Comparison of ENCODE assay signal across 23 cellular contexts in the genomic region with DNA sequence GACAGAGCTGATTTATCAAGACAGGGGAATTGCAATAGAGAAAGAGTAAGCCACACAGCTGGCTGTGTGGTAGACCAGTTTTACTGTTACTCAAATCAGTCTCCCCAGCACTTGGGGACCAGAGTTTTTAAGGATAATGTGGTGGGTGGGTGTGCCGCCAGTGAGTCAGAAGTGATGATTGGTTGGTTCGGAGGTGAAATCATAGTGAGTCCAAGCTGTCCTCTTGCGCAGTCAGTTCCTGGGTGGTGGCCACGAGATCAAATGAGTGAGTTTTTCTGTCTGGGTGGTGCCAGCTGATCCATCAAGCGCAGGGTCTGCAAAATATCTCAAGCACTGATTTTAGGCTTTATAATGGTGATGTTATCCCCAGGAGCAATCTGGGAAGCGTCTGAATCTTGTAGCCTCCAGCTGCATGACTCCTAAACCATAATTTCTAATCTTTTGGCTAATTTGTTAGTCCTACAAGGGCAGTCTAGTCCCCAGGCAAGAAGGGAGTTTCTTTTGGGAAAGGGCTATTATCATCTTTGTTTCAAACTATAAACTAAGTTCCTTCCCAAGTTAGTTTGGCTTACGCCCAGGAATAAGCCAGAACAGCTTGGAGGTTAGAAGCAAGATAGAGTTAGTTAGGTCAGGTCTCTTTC. TPM values are rescaled to one million over a fixed set of nuclear protein-coding genes. Genes with fewer than 3 reads are reported as not detected.
DNase-seq lines count a peak whose midpoint lies in the region; ATAC-seq, FAIRE-seq and TF ChIP-seq lines count a peak whose summit lies in the region.
"Had no signal": no experiment of that assay in that cellular context is flagged by ENCODE, and none has a peak within 500 bp of the region (broad histone marks: within the 10 kb centered on the region; RNA-seq: fewer than 3 reads in every experiment).

No MANE protein-coding gene starts in this region.

- WGBS in H9 (ENCODE audit: extremely low coverage, insufficient read length, low lambda C conversion rate): no CpG with 5 or more reads among the region's 7 CpGs

- H4K8ac ChIP-seq in H9 (replicated peaks; ENCODE audit: insufficient read length, low read depth, low read length): no peak overlapping the region

- no peak overlapping the region for H4K5ac ChIP-seq in H9 (ENCODE audit: insufficient read length, low read depth, low read length)

- no peak overlapping the region for H2AFZ ChIP-seq in H9 (ENCODE audit: low read length)

- H3K27me3 ChIP-seq in H9 (ENCODE audit: insufficient read depth, low read length): no peaks in the 10 kb centered on the region

- DNase-seq in H9 (no peak), left cardiac atrium (peak; percentile 30), sciatic nerve (ENCODE audit: low spot score) (no peak), D341Med (ENCODE audit: low spot score) (no peak)
- DNase-seq in activated CD8-positive, alpha-beta memory T cell treated with anti-CD3 and anti-CD28 coated beads, Interleukin-2, amount 50 U/mL, for 48 hours: no peak
- DNase-seq: CD4-positive, alpha-beta memory T cell; Kasumi-1; MM.1S; NCI-H1092 treated with DMSO at 0.1 percent for 48 hours; NCI-H146; NCI-H2029 treated with DMSO at 0.1 percent for 48 hours; NCI-H2171 treated with DMSO at 0.1 percent for 48 hours; NCI-H446; NCI-H69 had no signal

- H3K4me3 Mint-ChIP-seq in H9: no peak overlapping the region
- H3K4me3 Mint-ChIP-seq: CD4-positive, alpha-beta memory T cell had no signal

- no peak overlapping the region for H2BK120ac ChIP-seq in H9 (ENCODE audit: low read depth, low read length, poor library complexity, severe bottlenecking)

- H3K56ac ChIP-seq in H9 (ENCODE audit: insufficient read length, low read depth, low read length): no peak overlapping the region

- no peaks in the 10 kb centered on the region for H3K79me2 ChIP-seq in H9 (ENCODE audit: insufficient read depth, low read length)

- peak; percentile 43 for FAIRE-seq in endometrium (lab: Jason Lieb, UNC)
- FAIRE-seq: GM12891, GM18507, HTR-8/SVneo had no signal

- no peak overlapping the region for H3K14ac ChIP-seq in H9 (ENCODE audit: insufficient read depth, low read length)

- H4K91ac ChIP-seq in H9 (ENCODE audit: insufficient read length, low read depth, low read length): no peak overlapping the region

- H3K4ac ChIP-seq in H9 (ENCODE audit: low read depth, low read length): no peak overlapping the region

- H3K23me2 ChIP-seq in H9 (ENCODE audit: insufficient read length, low read depth, low read length, poor library complexity, severe bottlenecking): no peaks in the 10 kb centered on the region

- no peak overlapping the region for H3K27ac ChIP-seq in H9 (ENCODE audit: insufficient read length, low read depth, low read length)
- H3K27ac ChIP-seq: A549, BLaER1 had no signal

- no peak overlapping the region for H3K9ac ChIP-seq in H9 (ENCODE audit: extremely low read depth, insufficient read length, low read length)
- H3K9ac ChIP-seq: BLaER1 had no signal

- ATAC-seq in left cardiac atrium: peak in 1 of 2 donors; percentile 65
- ATAC-seq in sciatic nerve: peak; percentile 46
- ATAC-seq in GM19395 (IDR thresholded peaks at IDR 0.05; ENCODE audit: unreplicated experiment): no peak
- ATAC-seq: A549, HCT116, Panc1 had no signal

- H2AK5ac ChIP-seq in H9 (ENCODE audit: insufficient read length, low read length): no peak overlapping the region

- no peak overlapping the region for H3K4me2 ChIP-seq in H9 (ENCODE audit: insufficient read depth, insufficient read length, low read length)
- H3K4me2 ChIP-seq: A549, BLaER1 had no signal

- no peaks in the 10 kb centered on the region for H3K79me1 ChIP-seq in H9 (ENCODE audit: insufficient read depth, low read depth, low read length, poor library complexity, severe bottlenecking)

- H2BK12ac ChIP-seq in H9 (ENCODE audit: insufficient read length, low read depth, low read length): no peak overlapping the region

- peaks cover 20% of the 10 kb centered on the region for H3K9me3 ChIP-seq in H9 (ENCODE audit: control insufficient read depth, low read depth, low read length)
- H3K9me3 ChIP-seq: A549 had no signal

- no peaks in the 10 kb centered on the region for H4K20me1 ChIP-seq in H9 (ENCODE audit: control insufficient read depth, insufficient read depth, insufficient read length)
- H4K20me1 ChIP-seq: BLaER1 had no signal

- H3K4me1 ChIP-seq in H9 (ENCODE audit: insufficient read depth, low read length): no peaks in the 10 kb centered on the region
- H3K4me1 ChIP-seq: A549, BLaER1 had no signal

- H3K18ac ChIP-seq in H9 (ENCODE audit: insufficient read length, low read depth, low read length): no peak overlapping the region

- H2BK20ac ChIP-seq in H9 (ENCODE audit: low read depth, low read length, poor library complexity, severe bottlenecking): no peak overlapping the region

- H3K27me3 Mint-ChIP-seq in H9 (ENCODE audit: low read depth): peaks cover 2% of the 10 kb centered on the region
- H3K27me3 Mint-ChIP-seq: CD4-positive, alpha-beta memory T cell had no signal

- H2BK5ac ChIP-seq in H9 (ENCODE audit: insufficient read length, low read length): no peak overlapping the region

- H3K4me1 Mint-ChIP-seq in H9: peaks cover 19 to 21% of the 10 kb centered on the region in 2 experiments

- no peak overlapping the region for H3K23ac ChIP-seq in H9 (ENCODE audit: insufficient read length, low read depth, low read length)

- H3K27ac Mint-ChIP-seq in H9: peak overlapping the region; percentile 6 to 51 (median 28); a peak in 4 of 7 replicates

- TF ChIP-seq CTCF in H9 (conservative IDR thresholded peaks at IDR 0.05): no peak

- no peak overlapping the region for H2BK15ac ChIP-seq in H9 (ENCODE audit: low read depth, low read length)

- H3K9me3 Mint-ChIP-seq in H9: peaks cover 49 to 79% of the 10 kb centered on the region in 2 experiments

- peaks cover 33 to 73% (median 38%) of the 10 kb centered on the region in 3 experiments for H3K36me3 Mint-ChIP-seq in H9 (ENCODE audit: insufficient read depth in 1 of 3, low read depth in 3 of 3)

- no peak overlapping the region for H3T11ph ChIP-seq in H9 (ENCODE audit: low read length)

- intact Hi-C loops in left cardiac atrium (cut with DNase I): no loop called here
- intact Hi-C loops in sciatic nerve (cut with DNase I): no loop called here

RNA-seq across cellular contexts. Expression of a gene that starts 44.0 kb away (rescaled TPM):
- not detected in 2 replicates for total RNA-seq in H9 (2021)
- total RNA-seq in left cardiac atrium: not detected
- not detected for total RNA-seq in sciatic nerve
- total RNA-seq: CD4-positive, alpha-beta memory T cell had no signal
